In genomic region chr1:85343612-85344255, GRCh38 we compare ENCODE assay signal across 13 cellular contexts.
DNase-seq lines count a peak whose midpoint lies in the region; ATAC-seq, FAIRE-seq and TF ChIP-seq lines count a peak whose summit lies in the region.
"Had no signal": no experiment of that assay in that cellular context is flagged by ENCODE, and none has a peak within 500 bp of the region (broad histone marks: within the 10 kb centered on the region; RNA-seq: fewer than 3 reads in every experiment).

No MANE protein-coding gene starts in this region.

- H4K20me1 ChIP-seq in Karpas-422 (ENCODE audit: insufficient read depth, low read depth, low read length) = no peaks in the 10 kb centered on the region

- no peak overlapping the region for H3K4me3 Mint-ChIP-seq in endothelial cell (ENCODE audit: unreplicated experiment)
- H3K4me3 Mint-ChIP-seq: stimulated activated memory B cell treated with anti-CD40 and anti-IgM and Interleukin-4, amounts not matched to agents 10 μg/mL and 1 μg/mL and 100 μg/mL, for 72 hours had no signal

- H3K9me2 ChIP-seq in Karpas-422 (replicated peaks; ENCODE audit: insufficient read depth, low read length) = no peaks in the 10 kb centered on the region

- DNase-seq in EH (ENCODE audit: low read depth) (peak; percentile 96), RCC 7860 (ENCODE audit: low spot score) (peak; percentile 82), endothelial cell (ENCODE audit: low spot score) (no peak), mucosa of descending colon (no peak), colonic mucosa (no peak), Peyer's patch (no peak), Karpas-422 (no peak)
- DNase-seq: activated CD8-positive, alpha-beta memory T cell treated with anti-CD3 and anti-CD28 coated beads, Interleukin-2, amount 50 U/mL, for 48 hours; cortex of kidney; NCI-H2081 treated with DMSO at 0.1 percent for 48 hours had no signal

- H3K9ac ChIP-seq in colonic mucosa (ENCODE audit: low read depth in 2 of 2, low read length in 2 of 2) (no peak overlapping the region), Karpas-422 (ENCODE audit: low read length) (no peak overlapping the region)

- no peak overlapping the region for H2AFZ ChIP-seq in Karpas-422 (ENCODE audit: low read length)

- no peaks in the 10 kb centered on the region for H3K9me3 Mint-ChIP-seq in endothelial cell (ENCODE audit: unreplicated experiment)
- H3K9me3 Mint-ChIP-seq: stimulated activated memory B cell treated with anti-CD40 and anti-IgM and Interleukin-4, amounts not matched to agents 10 μg/mL and 1 μg/mL and 100 μg/mL, for 72 hours had no signal

- no peak overlapping the region for H3K27ac ChIP-seq in colonic mucosa
- H3K27ac ChIP-seq in Peyer's patch = no peak overlapping the region
- no peak overlapping the region for H3K27ac ChIP-seq in Karpas-422 (ENCODE audit: low read length)

- FAIRE-seq in RCC 7860 (lab: Jason Lieb, UNC) = peak; percentile 74
- FAIRE-seq: D721Med had no signal

- H3K4me1 Mint-ChIP-seq in endothelial cell (ENCODE audit: unreplicated experiment) = peaks cover 7% of the 10 kb centered on the region
- H3K4me1 Mint-ChIP-seq: stimulated activated memory B cell treated with anti-CD40 and anti-IgM and Interleukin-4, amounts not matched to agents 10 μg/mL and 1 μg/mL and 100 μg/mL, for 72 hours had no signal

- H3K36me3 ChIP-seq in mucosa of descending colon (ENCODE audit: low read depth) (no peaks in the 10 kb centered on the region), colonic mucosa (no peaks in the 10 kb centered on the region), Peyer's patch (no peaks in the 10 kb centered on the region), Karpas-422 (ENCODE audit: insufficient read depth, low read length) (no peaks in the 10 kb centered on the region)

- no peak overlapping the region for H3K4me2 ChIP-seq in Karpas-422 (ENCODE audit: low read depth, low read length, poor library complexity, severe bottlenecking)

- no peak for TF ChIP-seq POLR2A in Peyer's patch (IDR thresholded peaks at IDR 0.05)

- no peak for TF ChIP-seq CTCF in endothelial cell (IDR thresholded peaks at IDR 0.05; ENCODE audit: unreplicated experiment)
- no peak for TF ChIP-seq CTCF in mucosa of descending colon (IDR thresholded peaks at IDR 0.05)
- no peak for TF ChIP-seq CTCF in colonic mucosa (IDR thresholded peaks at IDR 0.05)
- no peak for TF ChIP-seq CTCF in Peyer's patch (IDR thresholded peaks at IDR 0.05)

- no peaks in the 10 kb centered on the region for H3K27me3 ChIP-seq in colonic mucosa
- H3K27me3 ChIP-seq in Peyer's patch = no peaks in the 10 kb centered on the region
- H3K27me3 ChIP-seq in Karpas-422 (ENCODE audit: low read length) = no peaks in the 10 kb centered on the region

- H3K79me2 ChIP-seq in Karpas-422 (ENCODE audit: low read length) = no peaks in the 10 kb centered on the region

- H3K9me3 ChIP-seq in mucosa of descending colon = no peaks in the 10 kb centered on the region
- no peaks in the 10 kb centered on the region for H3K9me3 ChIP-seq in colonic mucosa
- no peaks in the 10 kb centered on the region for H3K9me3 ChIP-seq in Peyer's patch
- H3K9me3 ChIP-seq in Karpas-422 (ENCODE audit: low read length) = no peaks in the 10 kb centered on the region

- H3K27ac Mint-ChIP-seq in endothelial cell (ENCODE audit: unreplicated experiment) = peak overlapping the region; percentile 65
- H3K27ac Mint-ChIP-seq: stimulated activated memory B cell treated with anti-CD40 and anti-IgM and Interleukin-4, amounts not matched to agents 10 μg/mL and 1 μg/mL and 100 μg/mL, for 72 hours had no signal

- intact Hi-C loops in mucosa of descending colon (cut with DNase I, micrococcal nuclease) = no loop called here
- intact Hi-C loops in colonic mucosa (cut with DNase I) = loop anchor here (5.0 kb wide), 1 partner anchor 124 kb away; the partner anchor contains the start of gene DDAH1

- H3K4me3 ChIP-seq in mucosa of descending colon (no peak overlapping the region), colonic mucosa (no peak overlapping the region), Peyer's patch (no peak overlapping the region), Karpas-422 (ENCODE audit: low read length) (no peak overlapping the region)

- no peaks in the 10 kb centered on the region for H3K4me1 ChIP-seq in mucosa of descending colon (ENCODE audit: low read depth)
- no peaks in the 10 kb centered on the region for H3K4me1 ChIP-seq in colonic mucosa
- H3K4me1 ChIP-seq in Peyer's patch = no peaks in the 10 kb centered on the region
- no peaks in the 10 kb centered on the region for H3K4me1 ChIP-seq in Karpas-422 (ENCODE audit: low read length)

- no peaks in the 10 kb centered on the region for H3K36me3 Mint-ChIP-seq in endothelial cell (ENCODE audit: low read depth, unreplicated experiment)

- ATAC-seq in mucosa of descending colon (peak; percentile 67), GM18519 (IDR thresholded peaks at IDR 0.05; ENCODE audit: low FRiP score, unreplicated experiment) (no peak)
- ATAC-seq: stimulated activated memory B cell treated with anti-CD40 and anti-IgM and Interleukin-4, amounts not matched to agents 10 μg/mL and 1 μg/mL and 100 μg/mL, for 72 hours had no signal

- H3K27me3 Mint-ChIP-seq in endothelial cell (ENCODE audit: unreplicated experiment) = no peaks in the 10 kb centered on the region
- H3K27me3 Mint-ChIP-seq: stimulated activated memory B cell treated with anti-CD40 and anti-IgM and Interleukin-4, amounts not matched to agents 10 μg/mL and 1 μg/mL and 100 μg/mL, for 72 hours had no signal

Comparison
In these comparisons a context has a peak if more than half of its experiments do, and no peak if none do; other contexts are left out.
1. DNase-seq: peak in EH (single experiment) and RCC 7860 (single experiment); none in endothelial cell (single experiment), mucosa of descending colon (0 of 3), colonic mucosa (single experiment), Peyer's patch (0 of 3) and Karpas-422 (single experiment).